In genomic region chr17:17722906-17723353, GRCh38 we compare ENCODE assay signal across 10 cellular contexts. TPM values are rescaled to one million over a fixed set of nuclear protein-coding genes. Genes with fewer than 3 reads are reported as not detected.
DNase-seq lines count a peak whose midpoint lies in the region; ATAC-seq, FAIRE-seq and TF ChIP-seq lines count a peak whose summit lies in the region.
"Had no signal": no experiment of that assay in that cellular context is flagged by ENCODE, and none has a peak within 500 bp of the region (broad histone marks: within the 10 kb centered on the region; RNA-seq: fewer than 3 reads in every experiment).

No MANE protein-coding gene starts in this region.

- peaks cover 35% of the 10 kb centered on the region for H3K27me3 Mint-ChIP-seq in activated CD4-positive, alpha-beta T cell treated with anti-CD3 and anti-CD28 coated beads, Interleukin-2, amount 10 ng/mL, durations not matched to agents 24 days and 14 days

- in situ Hi-C loops in astrocyte of the cerebellum (cut with HindIII; ENCODE audit: low sequenced_read_pairs), result no loop called here

- TF ChIP-seq POLR2A in H54 (IDR thresholded peaks at IDR 0.05; ENCODE audit: low read depth, low read length), result no peak

- H3K4me3 ChIP-seq in astrocyte of the cerebellum (ENCODE audit: low read depth, low read length) (peak overlapping the region; percentile 53), lower lobe of right lung (peak overlapping the region; percentile 60), subcutaneous abdominal adipose tissue (ENCODE audit: low read depth in 1 of 5, low read length in 5 of 5) (peak overlapping the region; percentile 17 to 67 (median 40))
- H3K4me3 ChIP-seq: A549, PC-9 had no signal

- H3K4me1 Mint-ChIP-seq in activated CD4-positive, alpha-beta T cell treated with anti-CD3 and anti-CD28 coated beads, Interleukin-2, amount 10 ng/mL, durations not matched to agents 24 days and 14 days, result peaks cover 33% of the 10 kb centered on the region

- H3K27me3 ChIP-seq in lower lobe of right lung (ENCODE audit: low read depth) (no peaks in the 10 kb centered on the region), subcutaneous abdominal adipose tissue (ENCODE audit: control insufficient read depth in 5 of 5, insufficient read depth in 4 of 5, low read length in 5 of 5) (peaks cover 5 to 16% (median 7%) of the 10 kb centered on the region in 5 donors)

- H3K36me3 ChIP-seq in lower lobe of right lung (no peaks in the 10 kb centered on the region), subcutaneous abdominal adipose tissue (ENCODE audit: control insufficient read depth in 5 of 5, insufficient read depth in 5 of 5, low read length in 5 of 5) (peaks cover 0 to 2% (median 0%) of the 10 kb centered on the region in 5 donors)

- peak overlapping the region; percentile 3 for H3K27ac Mint-ChIP-seq in activated CD4-positive, alpha-beta T cell treated with anti-CD3 and anti-CD28 coated beads, Interleukin-2, amount 10 ng/mL, durations not matched to agents 24 days and 14 days

- peak overlapping the region; percentile 91 for H3K4me3 Mint-ChIP-seq in activated CD4-positive, alpha-beta T cell treated with anti-CD3 and anti-CD28 coated beads, Interleukin-2, amount 10 ng/mL, durations not matched to agents 24 days and 14 days

- TF ChIP-seq CTCF in astrocyte of the cerebellum (IDR thresholded peaks at IDR 0.05; ENCODE audit: low read depth, low read length, missing control alignments) (no peak), lower lobe of right lung (IDR thresholded peaks at IDR 0.05) (no peak)

- no peak overlapping the region for H3K27ac ChIP-seq in lower lobe of right lung
- no peak overlapping the region for H3K27ac ChIP-seq in subcutaneous abdominal adipose tissue (ENCODE audit: low read depth, low read length)
- H3K27ac ChIP-seq: A549, PC-9 had no signal

- H3K9ac ChIP-seq in subcutaneous abdominal adipose tissue (ENCODE audit: low read length in 5 of 5), result no peak overlapping the region

- peaks cover 13% of the 10 kb centered on the region for H3K36me3 Mint-ChIP-seq in activated CD4-positive, alpha-beta T cell treated with anti-CD3 and anti-CD28 coated beads, Interleukin-2, amount 10 ng/mL, durations not matched to agents 24 days and 14 days (ENCODE audit: low read depth)

- intact Hi-C loops in activated CD4-positive, alpha-beta T cell treated with anti-CD3 and anti-CD28 coated beads, Interleukin-2, amount 10 ng/mL, durations not matched to agents 24 days and 14 days (cut with micrococcal nuclease), result loop anchor here (5.0 kb wide), 1 partner anchor 41 kb away; the partner anchor contains the start of gene RAI1
- intact Hi-C loops in lower lobe of right lung (cut with DNase I), result no loop called here

- H3K9me3 ChIP-seq in lower lobe of right lung (no peaks in the 10 kb centered on the region), subcutaneous abdominal adipose tissue (ENCODE audit: control insufficient read depth in 5 of 5, low read length in 5 of 5) (no peaks in the 10 kb centered on the region)
- H3K9me3 ChIP-seq: A549 had no signal

- H3K4me1 ChIP-seq in lower lobe of right lung (peaks cover 35% of the 10 kb centered on the region), subcutaneous abdominal adipose tissue (ENCODE audit: control insufficient read depth in 5 of 5, insufficient read depth in 5 of 5, low read length in 5 of 5) (peaks cover 0 to 53% (median 44%) of the 10 kb centered on the region in 5 donors)

- DNase-seq in activated CD4-positive, alpha-beta T cell treated with anti-CD3 and anti-CD28 coated beads, Interleukin-2, amount 10 ng/mL, durations not matched to agents 24 days and 14 days, result no peak
- DNase-seq in activated CD4-positive, alpha-beta T cell treated with anti-CD3 and anti-CD28 coated beads, Interleukin-2, amount 50 U/mL, for 4 hours, result no peak
- DNase-seq in astrocyte of the cerebellum (ENCODE audit: low read depth) (no peak), lower lobe of right lung (no peak), EL (no peak), H54 (ENCODE audit: insufficient read length, low spot score) (no peak), NCI-H1930 (lab: John Stamatoyannopoulos, UW) (no peak)
- DNase-seq: PC-9 had no signal

- no peak for ATAC-seq in lower lobe of right lung
- ATAC-seq: A549 had no signal

- FAIRE-seq in H54 (lab: Jason Lieb, UNC), result no peak
- FAIRE-seq: A549 had no signal

- H3K9me3 Mint-ChIP-seq in activated CD4-positive, alpha-beta T cell treated with anti-CD3 and anti-CD28 coated beads, Interleukin-2, amount 10 ng/mL, durations not matched to agents 24 days and 14 days, result no peaks in the 10 kb centered on the region

RNA-seq across cellular contexts. Expression of gene RAI1, which starts 41.7 kb away (rescaled TPM):
- 30.1 and 34.5 TPM in 2 replicates for total RNA-seq in activated CD4-positive, alpha-beta T cell treated with anti-CD3 and anti-CD28 coated beads, Interleukin-2, amount 10 ng/mL, durations not matched to agents 24 days and 14 days
- 31.1 TPM for total RNA-seq in lower lobe of right lung
